In genomic region chr17:45320349-45320930, GRCh38 we compare ENCODE assay signal across 9 cellular contexts. TPM values are rescaled to one million over a fixed set of nuclear protein-coding genes. Genes with fewer than 3 reads are reported as not detected.
A peak's percentile ranks its signal among the peaks of the same experiment; 100 is the strongest.
DNase-seq lines count a peak whose midpoint lies in the region; ATAC-seq and TF ChIP-seq lines count a peak whose summit lies in the region.
"Had no signal": no experiment of that assay in that cellular context is flagged by ENCODE, and none has a peak within 500 bp of the region (broad histone marks: within the 10 kb centered on the region; RNA-seq: fewer than 3 reads in every experiment).

No MANE protein-coding gene starts in this region.

- H3K36me3 ChIP-seq in HCT116 (ENCODE audit: control insufficient read depth in 1 of 2, insufficient read depth in 2 of 2, low read length in 2 of 2): peaks cover 0 to 1% of the 10 kb centered on the region in 2 experiments; a peak in 2 of 4 replicates
- H3K36me3 ChIP-seq in fibroblast of lung (ENCODE audit: control insufficient read depth, insufficient read depth, low read length): no peaks in the 10 kb centered on the region
- H3K36me3 ChIP-seq in skeletal muscle satellite cell (ENCODE audit: insufficient read depth, low read length): no peaks in the 10 kb centered on the region

- H3K27me3 ChIP-seq in HCT116 (ENCODE audit: insufficient read depth, low read length) (no peaks in the 10 kb centered on the region), fibroblast of lung (ENCODE audit: control insufficient read depth, insufficient read depth, low read length) (no peaks in the 10 kb centered on the region), skeletal muscle satellite cell (ENCODE audit: control insufficient read depth, insufficient read depth, low read length) (no peaks in the 10 kb centered on the region)

- H4K20me1 ChIP-seq in HCT116 (ENCODE audit: insufficient read depth) (peaks cover 5% of the 10 kb centered on the region; the same call in 1 of the 2 replicates), fibroblast of lung (ENCODE audit: control insufficient read depth, extremely low read depth, insufficient read depth, low read length) (no peaks in the 10 kb centered on the region)

- H3K27ac Mint-ChIP-seq in activated CD8-positive, alpha-beta T cell treated with anti-CD3 and anti-CD28 coated beads, Interleukin-2, amount 10 ng/mL, durations not matched to agents 7 days and 5 days: no peak overlapping the region

- H3K4me1 ChIP-seq in HCT116 (ENCODE audit: control insufficient read depth in 1 of 2, insufficient read depth in 2 of 2, low read length in 2 of 2): peaks cover 55 to 67% of the 10 kb centered on the region in 2 experiments
- peaks cover 31% of the 10 kb centered on the region for H3K4me1 ChIP-seq in fibroblast of lung (ENCODE audit: control insufficient read depth, extremely low read depth, insufficient read depth, low read length)
- peaks cover 47% of the 10 kb centered on the region for H3K4me1 ChIP-seq in skeletal muscle satellite cell (ENCODE audit: control insufficient read depth, insufficient read depth, low read length)

- H3K9me2 ChIP-seq in HCT116 (ENCODE audit: insufficient read depth): no peaks in the 10 kb centered on the region

- TF ChIP-seq CTCF in HCT116 (IDR thresholded peaks at IDR 0.05 in 2 of 3, conservative IDR thresholded peaks at IDR 0.05 in 1 of 3; ENCODE audit: borderline replicate concordance in 1 of 3, insufficient read depth in 1 of 3, low read depth in 2 of 3, low read length in 2 of 3) (no peak), fibroblast of lung (conservative IDR thresholded peaks at IDR 0.05 in 1 of 2, IDR thresholded peaks at IDR 0.05 in 1 of 2; ENCODE audit: low read depth in 1 of 2, low read length in 2 of 2) (no peak)

- BruUV-seq in HCT116 (replicated peaks; lab: Mats Ljungman, UMichigan): no TSS peak

- H3K9ac ChIP-seq in HCT116 (ENCODE audit: low read length) (peak overlapping the region; percentile 88), fibroblast of lung (ENCODE audit: insufficient read depth, low read length) (no peak overlapping the region), skeletal muscle satellite cell (ENCODE audit: low read depth, low read length) (peak overlapping the region; percentile 48)

- ATAC-seq in HCT116 (peak; percentile 44), SK-N-SH treated with all-trans-retinoic acid at 6 μM for 48 hours (peak; percentile 17), HG02973 (IDR thresholded peaks at IDR 0.05; ENCODE audit: unreplicated experiment) (no peak)
- ATAC-seq in activated CD8-positive, alpha-beta T cell treated with anti-CD3 and anti-CD28 coated beads, Interleukin-2, amount 10 ng/mL, durations not matched to agents 7 days and 5 days: no peak

- peaks cover 10% of the 10 kb centered on the region for H3K36me3 Mint-ChIP-seq in activated CD8-positive, alpha-beta T cell treated with anti-CD3 and anti-CD28 coated beads, Interleukin-2, amount 10 ng/mL, durations not matched to agents 7 days and 5 days (ENCODE audit: low read depth)

- no peak overlapping the region for H2AFZ ChIP-seq in HCT116 (ENCODE audit: low read depth, low read length, poor library complexity, severe bottlenecking)
- no peak overlapping the region for H2AFZ ChIP-seq in fibroblast of lung (ENCODE audit: low read length)

- intact Hi-C loops in HCT116 (cut with micrococcal nuclease): no loop called here

- H3K4me3 ChIP-seq in HCT116 (replicated peaks in 1 of 2; ENCODE audit: low read depth in 1 of 2, low read length in 2 of 2) (peak overlapping the region in 1 of 2 experiments; percentile 48; a peak in 3 of 4 replicates), fibroblast of lung (replicated peaks in 1 of 4; ENCODE audit: control extremely low read depth in 1 of 4, insufficient read depth in 1 of 4, low read depth in 3 of 4, low read length in 4 of 4) (no peak overlapping the region), skeletal muscle satellite cell (ENCODE audit: low read length) (no peak overlapping the region)

- H3K4me2 ChIP-seq in HCT116 (ENCODE audit: low read length): peak overlapping the region; percentile 97
- peak overlapping the region; percentile 81 for H3K4me2 ChIP-seq in fibroblast of lung (ENCODE audit: extremely low read depth, insufficient read depth, low read length)
- H3K4me2 ChIP-seq in skeletal muscle satellite cell (ENCODE audit: low read length): peak overlapping the region; percentile 66

- no peak for TF ChIP-seq POLR2A in HCT116 (IDR thresholded peaks at IDR 0.05; ENCODE audit: borderline replicate concordance, extremely low read depth, insufficient read depth, insufficient read length)

- TF ChIP-seq RAD21 in HCT116 (IDR thresholded peaks at IDR 0.05; ENCODE audit: low read depth): no peak

- H3K27ac ChIP-seq in HCT116 (ENCODE audit: low read depth, low read length) (peak overlapping the region; percentile 88), fibroblast of lung (ENCODE audit: insufficient read depth, low read length) (peak overlapping the region; percentile 64)

- peaks cover 12% of the 10 kb centered on the region for H3K79me2 ChIP-seq in HCT116 (ENCODE audit: insufficient read depth, low read length)
- peaks cover 9% of the 10 kb centered on the region for H3K79me2 ChIP-seq in fibroblast of lung (ENCODE audit: control insufficient read depth, insufficient read depth, low read length)

- H3K4me3 Mint-ChIP-seq in activated CD8-positive, alpha-beta T cell treated with anti-CD3 and anti-CD28 coated beads, Interleukin-2, amount 10 ng/mL, durations not matched to agents 7 days and 5 days: no peak overlapping the region

- POLR2A ChIA-PET in HCT116 (lab: Charles Lee): interaction anchor here (1.2 to 2.0 kb wide), 3 partner anchors 21 to 172 kb away, joined by 3 to 8 read pairs (median 4); partner anchors contain the start of gene HEXIM1
- POLR2A ChIA-PET in activated CD8-positive, alpha-beta T cell treated with anti-CD3 and anti-CD28 coated beads, Interleukin-2, amount 10 ng/mL, durations not matched to agents 7 days and 5 days (lab: Charles Lee): interaction anchor here (0.7 to 0.9 kb wide), 2 partner anchors 14 to 172 kb away, joined by 3 to 4 read pairs; no protein-coding TSS in a partner anchor

- peaks cover 49% of the 10 kb centered on the region for H3K4me1 Mint-ChIP-seq in activated CD8-positive, alpha-beta T cell treated with anti-CD3 and anti-CD28 coated beads, Interleukin-2, amount 10 ng/mL, durations not matched to agents 7 days and 5 days (ENCODE audit: low read depth)

- H3K9me3 Mint-ChIP-seq in activated CD8-positive, alpha-beta T cell treated with anti-CD3 and anti-CD28 coated beads, Interleukin-2, amount 10 ng/mL, durations not matched to agents 7 days and 5 days (ENCODE audit: insufficient read depth): no peaks in the 10 kb centered on the region

- H3K27me3 Mint-ChIP-seq in activated CD8-positive, alpha-beta T cell treated with anti-CD3 and anti-CD28 coated beads, Interleukin-2, amount 10 ng/mL, durations not matched to agents 7 days and 5 days (ENCODE audit: low read depth): peaks cover 6% of the 10 kb centered on the region

- H3K9me3 ChIP-seq in HCT116 (ENCODE audit: control insufficient read depth in 1 of 2, insufficient read depth in 1 of 2, low read depth in 1 of 2, low read length in 2 of 2) (no peaks in the 10 kb centered on the region), fibroblast of lung (ENCODE audit: control insufficient read depth, insufficient read depth, low read depth, low read length) (no peaks in the 10 kb centered on the region), skeletal muscle satellite cell (replicated peaks; ENCODE audit: low read length) (no peaks in the 10 kb centered on the region)

- RAD21 ChIA-PET in HCT116 (lab: Charles Lee; ENCODE audit: low non-redundant PET in 1 of 2, low total read pairs in 2 of 2, uncharacterized antibody in 2 of 2, unreplicated experiment in 2 of 2): interaction anchor here in 1 of 2 experiments (1.2 kb wide), 1 partner anchor 43 kb away, joined by 3 read pairs; no protein-coding TSS in a partner anchor

- CTCF ChIA-PET in HCT116 (lab: Charles Lee): interaction anchor here (1.3 kb wide), 1 partner anchor 64 kb away, joined by 3 read pairs; no protein-coding TSS in a partner anchor
- CTCF ChIA-PET in activated CD8-positive, alpha-beta T cell treated with anti-CD3 and anti-CD28 coated beads, Interleukin-2, amount 10 ng/mL, durations not matched to agents 7 days and 5 days (lab: Charles Lee): interaction anchor here (0.8 to 2.7 kb wide), 8 partner anchors 10 to 101 kb away, joined by 3 to 19 read pairs (median 4); no protein-coding TSS in a partner anchor

- DNase-seq in HCT116 (ENCODE audit: low read depth, low spot score) (no peak), fibroblast of lung (ENCODE audit: low read depth in 2 of 2) (peak; percentile 42 to 90), NCI-H1105 treated with DMSO at 0.1 percent for 48 hours (lab: John Stamatoyannopoulos, UW) (no peak)
- DNase-seq in activated CD8-positive, alpha-beta T cell treated with anti-CD3 and anti-CD28 coated beads, Interleukin-2, amount 10 ng/mL, durations not matched to agents 7 days and 5 days: no peak

TF ChIP-seq in HCT116, 20 proteins besides CTCF, POLR2A, EP300 and RAD21 (continues in another document):
- 0 out of 2 replicates have a peak, but pooled peaks have one; percentile 23 for TF ChIP-seq MAX (IDR thresholded peaks at IDR 0.05)

TF ChIP-seq in SK-N-SH treated with all-trans-retinoic acid at 6 μM for 48 hours, 23 proteins besides CTCF, POLR2A, EP300 and RAD21:
- TF ChIP-seq ESRRG (CRISPR knock-in tag; IDR thresholded peaks at IDR 0.05): no peak
- TF ChIP-seq ISL1 (CRISPR knock-in tag; IDR thresholded peaks at IDR 0.05): no peak
- TF ChIP-seq ZFP3 (CRISPR knock-in tag; IDR thresholded peaks at IDR 0.05): peak; percentile 61; the same call in 1 of the 2 replicates
- no peak for TF ChIP-seq TOX (CRISPR knock-in tag; IDR thresholded peaks at IDR 0.05; ENCODE audit: borderline replicate concordance)
- TF ChIP-seq TCF4 (CRISPR knock-in tag; IDR thresholded peaks at IDR 0.05; ENCODE audit: borderline replicate concordance): no peak
- TF ChIP-seq RARB (CRISPR knock-in tag; IDR thresholded peaks at IDR 0.05): no peak

RNA-seq across cellular contexts. Expression of gene MAP3K14, which starts 3.6 kb away (rescaled TPM):
- total RNA-seq in HCT116 (2021; ENCODE audit: unreplicated experiment): 16.4 TPM
- polyA plus RNA-seq in HCT116 (2012): 5.8 and 6.6 TPM in 2 replicates
- 3.6 TPM in 2 replicates for total RNA-seq in fibroblast of lung
- 3.9 and 5.2 TPM in 2 replicates for polyA plus RNA-seq in fibroblast of lung
- polyA plus RNA-seq in fibroblast of lung (2012): 3.8 and 5.8 TPM in 2 replicates
- 3.6 and 6.0 TPM in 2 replicates for polyA minus RNA-seq in fibroblast of lung (ENCODE audit: low replicate concordance)
- total RNA-seq in skeletal muscle satellite cell (2012; rRNA removed): 4.3 and 4.6 TPM in 2 replicates
- 10 to 100 TPM; 17.5 to 23.8 TPM for total RNA-seq in activated CD8-positive, alpha-beta T cell treated with anti-CD3 and anti-CD28 coated beads, Interleukin-2, amount 10 ng/mL, durations not matched to agents 7 days and 5 days

RNA-seq across cellular contexts. Expression of gene SPATA32, which starts 58.5 kb away (rescaled TPM):
- total RNA-seq in HCT116 (2021; ENCODE audit: unreplicated experiment): 0.15 TPM
- 0.05 and 0.16 TPM in 2 replicates for polyA plus RNA-seq in HCT116 (2012)
- not detected in 2 replicates for total RNA-seq in fibroblast of lung
- not detected in 2 replicates for polyA plus RNA-seq in fibroblast of lung
- polyA plus RNA-seq in fibroblast of lung (2012): not detected in 2 replicates
- not detected in 2 replicates for polyA minus RNA-seq in fibroblast of lung (ENCODE audit: low replicate concordance)
- total RNA-seq in skeletal muscle satellite cell (2012; rRNA removed): not detected in 2 replicates
- under 1 TPM; 0.52 to 0.55 TPM for total RNA-seq in activated CD8-positive, alpha-beta T cell treated with anti-CD3 and anti-CD28 coated beads, Interleukin-2, amount 10 ng/mL, durations not matched to agents 7 days and 5 days
- total RNA-seq: cardiac septum, skeletal muscle tissue had no signal

Comparison
In these comparisons a context has a peak if more than half of its experiments do, and no peak if none do; other contexts are left out.
1. ATAC-seq: peak in HCT116 (single experiment) and SK-N-SH treated with all-trans-retinoic acid at 6 μM for 48 hours (single experiment); none in activated CD8-positive, alpha-beta T cell treated with anti-CD3 and anti-CD28 coated beads, Interleukin-2, amount 10 ng/mL, durations not matched to agents 7 days and 5 days (single experiment) and HG02973 (single experiment).
2. DNase-seq: peak in fibroblast of lung (2 of 2); none in HCT116 (single experiment), activated CD8-positive, alpha-beta T cell treated with anti-CD3 and anti-CD28 coated beads, Interleukin-2, amount 10 ng/mL, durations not matched to agents 7 days and 5 days (single experiment) and NCI-H1105 treated with DMSO at 0.1 percent for 48 hours (single experiment).
3. Peak in every context shown above with its lines, with median percentiles within 50 percentile points of each other: H3K4me2 ChIP-seq.